ENCODE assay signal across 14 cellular contexts in genomic region chr19:13011653-13012389, GRCh38. TPM values are rescaled to one million over a fixed set of nuclear protein-coding genes. Genes with fewer than 3 reads are reported as not detected.
DNase-seq lines count a peak whose midpoint lies in the region; ATAC-seq and TF ChIP-seq lines count a peak whose summit lies in the region.
"Had no signal": no experiment of that assay in that cellular context is flagged by ENCODE, and none has a peak within 500 bp of the region (broad histone marks: within the 10 kb centered on the region; RNA-seq: fewer than 3 reads in every experiment).

No MANE protein-coding gene starts in this region.

- H3K4me1 Mint-ChIP-seq in MCF 10A (ENCODE audit: insufficient read depth, unreplicated experiment) (peaks cover 28% of the 10 kb centered on the region), naive B cell (peaks cover 33 to 49% (median 45%) of the 10 kb centered on the region in 3 donors)

- H3K9me3 Mint-ChIP-seq in MCF 10A (ENCODE audit: unreplicated experiment) = no peaks in the 10 kb centered on the region
- H3K9me3 Mint-ChIP-seq in naive B cell = peaks cover 0 to 2% (median 0%) of the 10 kb centered on the region in 7 donors

- H3K27me3 Mint-ChIP-seq in MCF 10A (ENCODE audit: insufficient read depth, unreplicated experiment) = no peaks in the 10 kb centered on the region
- H3K27me3 Mint-ChIP-seq in naive B cell = peaks cover 37 to 84% (median 76%) of the 10 kb centered on the region in 3 donors

- H3K27ac ChIP-seq in breast epithelium (peak overlapping the region; percentile 94 to 95), tibial nerve (peak overlapping the region; percentile 71 to 92 (median 80))

- no peak overlapping the region for H3K4me3 Mint-ChIP-seq in MCF 10A (ENCODE audit: unreplicated experiment)
- H3K4me3 Mint-ChIP-seq in naive B cell = peak overlapping the region in 6 of 8 donors; percentile 9 to 98 (median 78)

- no peak overlapping the region for H3K27ac Mint-ChIP-seq in MCF 10A (ENCODE audit: low read depth, unreplicated experiment)
- H3K27ac Mint-ChIP-seq in naive B cell = peak overlapping the region in 4 of 6 donors; percentile 11 to 94 (median 54)

- H3K36me3 Mint-ChIP-seq in MCF 10A (ENCODE audit: insufficient read depth, unreplicated experiment) (peaks cover 24% of the 10 kb centered on the region), naive B cell (peaks cover 0 to 12% of the 10 kb centered on the region in 2 donors)

- intact Hi-C loops in breast epithelium (cut with DNase I; ENCODE audit: low total_unique reads) (no loop called here), MCF 10A (cut with micrococcal nuclease) (no loop called here), sciatic nerve (cut with DNase I) (no loop called here)

- TF ChIP-seq CTCF in breast epithelium (IDR thresholded peaks at IDR 0.05) (no peak), MCF 10A (IDR thresholded peaks at IDR 0.05; ENCODE audit: unreplicated experiment) (no peak), astrocyte of the spinal cord (IDR thresholded peaks at IDR 0.05; ENCODE audit: low read depth, low read length) (peak; percentile 1), tibial nerve (IDR thresholded peaks at IDR 0.05) (no peak)

- POLR2A ChIA-PET in MCF 10A (lab: Yijun Ruan, JAX) = no interaction called here

- in situ Hi-C loops in astrocyte of the spinal cord (cut with HindIII; ENCODE audit: low sequenced_read_pairs) = no loop called here

- H3K27me3 ChIP-seq in breast epithelium = no peaks in the 10 kb centered on the region
- peaks cover 0 to 11% of the 10 kb centered on the region in 2 donors for H3K27me3 ChIP-seq in tibial nerve

- CTCF ChIA-PET in MCF 10A (lab: Yijun Ruan, JAX) = interaction anchor here (0.8 to 1.4 kb wide), 3 partner anchors 15 to 49 kb away, joined by 3 read pairs; no protein-coding TSS in a partner anchor

- BruUV-seq in MCF 10A (replicated peaks; lab: Mats Ljungman, UMichigan) = no TSS peak

- ATAC-seq in naive B cell (ENCODE audit: low read depth in 2 of 2) = no peak
- no peak for ATAC-seq in sciatic nerve

- DNase-seq in breast epithelium (ENCODE audit: low spot score in 2 of 2) = no peak
- DNase-seq in MCF 10A (ENCODE audit: unreplicated experiment) = no peak
- DNase-seq in astrocyte of the spinal cord (ENCODE audit: low read depth, low spot score) = no peak
- DNase-seq in naive B cell = no peak
- no peak for DNase-seq in tibial nerve (ENCODE audit: low spot score in 2 of 2)
- no peak for DNase-seq in effector CD8-positive, alpha-beta T cell (lab: John Stamatoyannopoulos, UW)
- no peak for DNase-seq in MV-4-11 (lab: John Stamatoyannopoulos, UW)
- no peak for DNase-seq in sciatic nerve (ENCODE audit: low spot score)
- DNase-seq: foreskin fibroblast; KG1; NCI-H2171; SHP77; stimulated activated naive CD4-positive, alpha-beta T cell treated with Interleukin-2 at 50 U/mL for 16 hours had no signal

- peak overlapping the region; percentile 44 to 76 (median 45) for H3K4me3 ChIP-seq in breast epithelium
- H3K4me3 ChIP-seq in astrocyte of the spinal cord (ENCODE audit: low read depth, low read length) = no peak overlapping the region
- H3K4me3 ChIP-seq in tibial nerve = peak overlapping the region in 2 of 4 donors; percentile 46 to 50

- H3K4me1 ChIP-seq in breast epithelium (peaks cover 36 to 46% of the 10 kb centered on the region in 2 donors), tibial nerve (peaks cover 0 to 100% (median 49%) of the 10 kb centered on the region in 4 donors)

- H3K9me3 ChIP-seq in breast epithelium (no peaks in the 10 kb centered on the region), tibial nerve (no peaks in the 10 kb centered on the region)

- no peak for TF ChIP-seq EP300 in tibial nerve (IDR thresholded peaks at IDR 0.05)

- WGBS in tibial nerve, 2 donors = 64% methylated on average over 48 to 54 of the region's 54 CpGs

- no peak for TF ChIP-seq POLR2A in breast epithelium (IDR thresholded peaks at IDR 0.05)
- TF ChIP-seq POLR2A in tibial nerve (IDR thresholded peaks at IDR 0.05) = no peak

- no peaks in the 10 kb centered on the region for H3K36me3 ChIP-seq in breast epithelium
- H3K36me3 ChIP-seq in tibial nerve = peaks cover 0 to 4% (median 0%) of the 10 kb centered on the region in 3 donors

RNA-seq across cellular contexts. Expression of gene NFIX, which starts 16.5 kb away (rescaled TPM):
- total RNA-seq in breast epithelium (10 to 100 TPM; 43.6 to 53.9 (median 52.8) TPM), MCF 10A (2022) (26.9 and 27.2 TPM in 2 replicates), tibial nerve (10 to 100 TPM; 39.8 to 55.8 (median 48.2) TPM), sciatic nerve (131 TPM)
- polyA plus RNA-seq in naive B cell (ENCODE audit: low read depth in 6 of 6) = 1 to 10 TPM in 2 of 6 donors, under 1 TPM in 2, not detected in 2; 0.21 to 2.1 (median 1.1) TPM

RNA-seq across cellular contexts. Expression of gene DAND5, which starts 42.4 kb away (rescaled TPM):
- total RNA-seq in breast epithelium = not detected
- total RNA-seq in MCF 10A (2022) = not detected in 2 replicates
- polyA plus RNA-seq in naive B cell (ENCODE audit: low read depth in 6 of 6) = not detected
- total RNA-seq in tibial nerve = not detected
- total RNA-seq in sciatic nerve = not detected
- total RNA-seq: bronchial epithelial cell had no signal

RNA-seq across cellular contexts. Expression of gene GADD45GIP1, which starts 54.8 kb away (rescaled TPM):
- 10 to 100 TPM; 30.3 to 44.2 (median 31.5) TPM for total RNA-seq in breast epithelium
- total RNA-seq in MCF 10A (2022) = 44.4 and 47.5 TPM in 2 replicates
- polyA plus RNA-seq in naive B cell (ENCODE audit: low read depth in 6 of 6) = 10 to 100 TPM; 49.4 to 65.9 (median 52.7) TPM
- total RNA-seq in tibial nerve = 10 to 100 TPM; 41.4 to 68.8 (median 53.5) TPM
- total RNA-seq in sciatic nerve = 13.7 TPM
